Comparison of ENCODE assay signal across 1 cellular context in the genomic region with DNA sequence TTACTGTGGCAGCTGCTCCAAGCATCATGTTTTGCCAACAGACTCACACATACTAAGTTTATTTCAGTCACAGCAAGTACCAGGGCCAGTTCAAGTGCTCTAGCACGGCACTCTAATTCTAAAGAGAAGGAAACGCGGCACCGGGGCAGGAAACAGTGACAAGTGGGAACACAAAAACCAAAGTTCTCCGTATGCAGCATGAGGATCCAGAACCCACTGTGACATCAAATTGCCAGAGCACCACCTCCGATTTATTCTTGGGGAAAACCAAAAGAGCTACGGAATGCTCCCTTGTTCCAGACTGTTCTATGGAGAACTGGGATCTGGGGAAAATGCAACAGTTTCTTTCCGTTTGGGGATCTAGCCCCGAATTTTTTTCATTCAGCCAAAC.
TF ChIP-seq lines count a peak whose summit lies in the region.

No MANE protein-coding gene starts in this region.

TF ChIP-seq in endothelial cell of umbilical vein, 7 proteins besides CTCF, POLR2A, EP300 and RAD21 (continued from another document):
- no peak for TF ChIP-seq POLR2AphosphoS5 (IDR thresholded peaks at IDR 0.05; ENCODE audit: insufficient read depth, low read depth, low read length)
- no peak for TF ChIP-seq GATA2 (IDR thresholded peaks at IDR 0.05; ENCODE audit: insufficient read depth, insufficient read length, low read depth, low read length)
